23 cellular contexts compared by ENCODE assay signal in the genomic region with DNA sequence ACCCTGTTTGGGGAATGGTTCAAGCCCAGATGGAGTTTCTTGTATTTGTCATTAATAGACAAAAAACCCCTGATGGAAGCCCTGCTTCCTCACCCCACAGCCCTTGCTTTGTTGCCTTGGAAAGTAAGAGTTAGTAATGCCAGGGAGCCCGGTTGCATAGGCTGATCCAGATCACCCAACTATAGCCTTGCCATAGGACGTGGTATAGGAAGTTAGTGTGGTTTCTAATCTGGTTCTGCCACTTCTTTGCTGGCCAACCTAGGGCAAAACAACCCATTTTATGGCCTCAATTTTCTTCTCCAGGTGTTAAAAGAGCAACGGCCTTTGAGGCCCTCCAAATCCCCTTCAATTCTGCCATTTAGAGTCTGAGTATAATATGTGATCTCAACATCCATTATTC.
DNase-seq lines count a peak whose midpoint lies in the region; ATAC-seq and TF ChIP-seq lines count a peak whose summit lies in the region.
"Had no signal": no experiment of that assay in that cellular context is flagged by ENCODE, and none has a peak within 500 bp of the region (broad histone marks: within the 10 kb centered on the region; RNA-seq: fewer than 3 reads in every experiment).

No MANE protein-coding gene starts in this region.

- no peaks in the 10 kb centered on the region for H3K9me3 ChIP-seq in CD4-positive, alpha-beta T cell (ENCODE audit: control insufficient read depth, low read length)
- no peaks in the 10 kb centered on the region for H3K9me3 ChIP-seq in CD8-positive, alpha-beta memory T cell (ENCODE audit: low read length)
- H3K9me3 ChIP-seq: body of pancreas, esophagus muscularis mucosa, gastroesophageal sphincter, mucosa of descending colon had no signal

- POLR2A ChIA-PET in CD4-positive, alpha-beta T cell (lab: Charles Lee) = interaction anchor here (0.8 to 1.4 kb wide), 3 partner anchors 10 to 31 kb away, joined by 3 to 6 read pairs (median 6); no protein-coding TSS in a partner anchor
- POLR2A ChIA-PET in CD8-positive, alpha-beta memory T cell (lab: Charles Lee) = interaction anchor here (1.0 kb wide), 1 partner anchor 98 kb away, joined by 3 read pairs; no protein-coding TSS in a partner anchor
- POLR2A ChIA-PET in activated CD8-positive, alpha-beta T cell treated with anti-CD3 and anti-CD28 coated beads, Interleukin-2, amount 10 ng/mL, durations not matched to agents 7 days and 5 days (lab: Charles Lee) = interaction anchor here (0.8 to 1.5 kb wide), 2 partner anchors 9 to 114 kb away, joined by 3 to 4 read pairs; no protein-coding TSS in a partner anchor
- POLR2A ChIA-PET in RWPE1 (lab: Yijun Ruan, JAX; ENCODE audit: low non-redundant PET) = no interaction called here

- H3K4me3 ChIP-seq in CD8-positive, alpha-beta memory T cell (ENCODE audit: low read length) = no peak overlapping the region
- H3K4me3 ChIP-seq: body of pancreas, esophagus muscularis mucosa, gastroesophageal sphincter, GM12878, K562, mucosa of descending colon, SK-N-MC had no signal

- DNase-seq in CD4-positive, alpha-beta T cell = no peak
- DNase-seq in CD8-positive, alpha-beta memory T cell = no peak
- no peak for DNase-seq in activated CD8-positive, alpha-beta T cell treated with anti-CD3 and anti-CD28 coated beads, Interleukin-2, amount 10 ng/mL, durations not matched to agents 7 days and 5 days
- DNase-seq in immature natural killer cell = no peak
- no peak for DNase-seq in UCSD-AML1 (lab: John Stamatoyannopoulos, UW; ENCODE audit: unreplicated experiment)
- no peak for DNase-seq in RWPE1 (ENCODE audit: low spot score)
- DNase-seq: activated CD4-positive, CD25-positive, alpha-beta regulatory T cell treated with anti-CD3 and anti-CD28 coated beads, Interleukin-2, amount 50 U/mL, for 72 hours; body of pancreas; DMS79 treated with DMSO at 0.1 percent for 48 hours; HCEC 1CT; hypothalamus; islet precursor cell; mucosa of descending colon; NCI-H146; NCI-H526; T1000 had no signal

- H3K27ac Mint-ChIP-seq in CD4-positive, alpha-beta T cell = peak overlapping the region; percentile 96
- H3K27ac Mint-ChIP-seq in CD8-positive, alpha-beta memory T cell = peak overlapping the region; percentile 43 to 92 (median 82)
- peak overlapping the region; percentile 59 for H3K27ac Mint-ChIP-seq in activated CD8-positive, alpha-beta T cell treated with anti-CD3 and anti-CD28 coated beads, Interleukin-2, amount 10 ng/mL, durations not matched to agents 7 days and 5 days
- peak overlapping the region; percentile 71 to 95 (median 89) for H3K27ac Mint-ChIP-seq in immature natural killer cell
- H3K27ac Mint-ChIP-seq in stimulated activated memory B cell treated with anti-CD40 and anti-IgM and Interleukin-4, amounts not matched to agents 10 μg/mL and 1 μg/mL and 100 μg/mL, for 72 hours = no peak overlapping the region
- H3K27ac Mint-ChIP-seq: progenitor cell of endocrine pancreas had no signal

- H3K27me3 Mint-ChIP-seq in CD4-positive, alpha-beta T cell = no peaks in the 10 kb centered on the region
- no peaks in the 10 kb centered on the region for H3K27me3 Mint-ChIP-seq in CD8-positive, alpha-beta memory T cell
- H3K27me3 Mint-ChIP-seq in activated CD8-positive, alpha-beta T cell treated with anti-CD3 and anti-CD28 coated beads, Interleukin-2, amount 10 ng/mL, durations not matched to agents 7 days and 5 days (ENCODE audit: low read depth) = no peaks in the 10 kb centered on the region
- H3K27me3 Mint-ChIP-seq in immature natural killer cell (ENCODE audit: low read depth in 3 of 3) = peaks cover 0 to 5% (median 0%) of the 10 kb centered on the region in 3 donors
- H3K27me3 Mint-ChIP-seq in stimulated activated memory B cell treated with anti-CD40 and anti-IgM and Interleukin-4, amounts not matched to agents 10 μg/mL and 1 μg/mL and 100 μg/mL, for 72 hours = no peaks in the 10 kb centered on the region
- H3K27me3 Mint-ChIP-seq: progenitor cell of endocrine pancreas had no signal

- H3K36me3 ChIP-seq in CD8-positive, alpha-beta memory T cell (ENCODE audit: insufficient read depth, low read length) = no peaks in the 10 kb centered on the region
- H3K36me3 ChIP-seq: esophagus muscularis mucosa, gastroesophageal sphincter had no signal

- peaks cover 2% of the 10 kb centered on the region for H3K9me3 Mint-ChIP-seq in CD4-positive, alpha-beta T cell
- no peaks in the 10 kb centered on the region for H3K9me3 Mint-ChIP-seq in CD8-positive, alpha-beta memory T cell
- no peaks in the 10 kb centered on the region for H3K9me3 Mint-ChIP-seq in activated CD8-positive, alpha-beta T cell treated with anti-CD3 and anti-CD28 coated beads, Interleukin-2, amount 10 ng/mL, durations not matched to agents 7 days and 5 days (ENCODE audit: insufficient read depth)
- H3K9me3 Mint-ChIP-seq in immature natural killer cell = no peaks in the 10 kb centered on the region
- H3K9me3 Mint-ChIP-seq in stimulated activated memory B cell treated with anti-CD40 and anti-IgM and Interleukin-4, amounts not matched to agents 10 μg/mL and 1 μg/mL and 100 μg/mL, for 72 hours = no peaks in the 10 kb centered on the region

- no peak overlapping the region for H3K27ac ChIP-seq in CD4-positive, alpha-beta T cell (ENCODE audit: low read depth, low read length)
- no peak overlapping the region for H3K27ac ChIP-seq in CD8-positive, alpha-beta memory T cell (ENCODE audit: low read depth, low read length)
- no peak overlapping the region for H3K27ac ChIP-seq in RWPE1
- H3K27ac ChIP-seq: body of pancreas, esophagus muscularis mucosa, gastroesophageal sphincter, SK-N-MC had no signal

- TF ChIP-seq CTCF in CD4-positive, alpha-beta T cell (IDR thresholded peaks at IDR 0.05) = no peak
- TF ChIP-seq CTCF in RWPE1 (conservative IDR thresholded peaks at IDR 0.05; ENCODE audit: low read depth) = no peak

- H3K4me1 Mint-ChIP-seq in CD4-positive, alpha-beta T cell (ENCODE audit: low read depth) = peaks cover 90% of the 10 kb centered on the region
- H3K4me1 Mint-ChIP-seq in CD8-positive, alpha-beta memory T cell = peaks cover 84 to 97% (median 96%) of the 10 kb centered on the region in 3 donors
- H3K4me1 Mint-ChIP-seq in activated CD8-positive, alpha-beta T cell treated with anti-CD3 and anti-CD28 coated beads, Interleukin-2, amount 10 ng/mL, durations not matched to agents 7 days and 5 days (ENCODE audit: low read depth) = peaks cover 91% of the 10 kb centered on the region
- peaks cover 84 to 92% of the 10 kb centered on the region in 2 donors for H3K4me1 Mint-ChIP-seq in immature natural killer cell
- peaks cover 74% of the 10 kb centered on the region for H3K4me1 Mint-ChIP-seq in stimulated activated memory B cell treated with anti-CD40 and anti-IgM and Interleukin-4, amounts not matched to agents 10 μg/mL and 1 μg/mL and 100 μg/mL, for 72 hours

- H3K27me3 ChIP-seq in CD4-positive, alpha-beta T cell (ENCODE audit: control insufficient read depth, insufficient read depth, low read length) = no peaks in the 10 kb centered on the region
- no peaks in the 10 kb centered on the region for H3K27me3 ChIP-seq in CD8-positive, alpha-beta memory T cell (ENCODE audit: insufficient read depth, low read length, poor library complexity, severe bottlenecking)
- H3K27me3 ChIP-seq: body of pancreas, esophagus muscularis mucosa, gastroesophageal sphincter had no signal

- H3K36me3 Mint-ChIP-seq in CD4-positive, alpha-beta T cell (ENCODE audit: low read depth) = peaks cover 8% of the 10 kb centered on the region
- peaks cover 0 to 4% (median 2%) of the 10 kb centered on the region in 3 donors for H3K36me3 Mint-ChIP-seq in CD8-positive, alpha-beta memory T cell
- peaks cover 53% of the 10 kb centered on the region for H3K36me3 Mint-ChIP-seq in activated CD8-positive, alpha-beta T cell treated with anti-CD3 and anti-CD28 coated beads, Interleukin-2, amount 10 ng/mL, durations not matched to agents 7 days and 5 days (ENCODE audit: low read depth)
- peaks cover 0 to 7% (median 4%) of the 10 kb centered on the region in 3 donors for H3K36me3 Mint-ChIP-seq in immature natural killer cell
- no peaks in the 10 kb centered on the region for H3K36me3 Mint-ChIP-seq in stimulated activated memory B cell treated with anti-CD40 and anti-IgM and Interleukin-4, amounts not matched to agents 10 μg/mL and 1 μg/mL and 100 μg/mL, for 72 hours

- CTCF ChIA-PET in CD4-positive, alpha-beta T cell (lab: Charles Lee) = interaction anchor here (0.7 kb wide), 1 partner anchor 11 kb away, joined by 3 read pairs; no protein-coding TSS in a partner anchor
- CTCF ChIA-PET in CD8-positive, alpha-beta memory T cell (lab: Charles Lee) = interaction anchor here (0.8 to 1.6 kb wide), 3 partner anchors 11 to 144 kb away, joined by 3 to 4 read pairs (median 3); no protein-coding TSS in a partner anchor
- CTCF ChIA-PET in activated CD8-positive, alpha-beta T cell treated with anti-CD3 and anti-CD28 coated beads, Interleukin-2, amount 10 ng/mL, durations not matched to agents 7 days and 5 days (lab: Charles Lee) = interaction anchor here (1.6 to 3.6 kb wide), 3 partner anchors 10 to 99 kb away, joined by 4 to 31 read pairs (median 6); partner anchors contain the start of gene STIM1
- CTCF ChIA-PET in RWPE1 (lab: Yijun Ruan, JAX) = no interaction called here

- no peak for ATAC-seq in CD4-positive, alpha-beta T cell (ENCODE audit: poor library complexity)
- ATAC-seq in activated CD8-positive, alpha-beta T cell treated with anti-CD3 and anti-CD28 coated beads, Interleukin-2, amount 10 ng/mL, durations not matched to agents 7 days and 5 days = no peak
- no peak for ATAC-seq in stimulated activated memory B cell treated with anti-CD40 and anti-IgM and Interleukin-4, amounts not matched to agents 10 μg/mL and 1 μg/mL and 100 μg/mL, for 72 hours
- ATAC-seq: body of pancreas, gastroesophageal sphincter, GM12878, K562, mucosa of descending colon had no signal

- intact Hi-C loops in CD4-positive, alpha-beta T cell (cut with DNase I, micrococcal nuclease) = loop anchor here in 1 of 2 experiments (2.0 kb wide), 1 partner anchor 15 kb away; no protein-coding TSS in a partner anchor

- H3K4me3 Mint-ChIP-seq in CD4-positive, alpha-beta T cell = peak overlapping the region; percentile 17
- peak overlapping the region; percentile 34 to 68 (median 41) for H3K4me3 Mint-ChIP-seq in CD8-positive, alpha-beta memory T cell
- H3K4me3 Mint-ChIP-seq in activated CD8-positive, alpha-beta T cell treated with anti-CD3 and anti-CD28 coated beads, Interleukin-2, amount 10 ng/mL, durations not matched to agents 7 days and 5 days = peak overlapping the region; percentile 37
- H3K4me3 Mint-ChIP-seq in immature natural killer cell = peak overlapping the region in 4 of 5 donors; percentile 3 to 72 (median 36)
- H3K4me3 Mint-ChIP-seq in stimulated activated memory B cell treated with anti-CD40 and anti-IgM and Interleukin-4, amounts not matched to agents 10 μg/mL and 1 μg/mL and 100 μg/mL, for 72 hours = no peak overlapping the region

- H3K4me1 ChIP-seq in CD8-positive, alpha-beta memory T cell (ENCODE audit: insufficient read depth, low read length) = peaks cover 79% of the 10 kb centered on the region
